8 cellular contexts compared by ENCODE assay signal in genomic region chr10:69065406-69066361, GRCh38. TPM values are rescaled to one million over a fixed set of nuclear protein-coding genes. Genes with fewer than 3 reads are reported as not detected.
A peak's percentile ranks its signal among the peaks of the same experiment; 100 is the strongest.
DNase-seq lines count a peak whose midpoint lies in the region; ATAC-seq, FAIRE-seq and TF ChIP-seq lines count a peak whose summit lies in the region.

No MANE protein-coding gene starts in this region.

- intact Hi-C loops in kidney (cut with DNase I) (no loop called here), aorta (cut with DNase I) (no loop called here)

- H3K36me3 ChIP-seq in kidney (ENCODE audit: control insufficient read depth in 1 of 2, insufficient read depth in 2 of 2, low read length in 2 of 2) (no peaks in the 10 kb centered on the region), aorta (ENCODE audit: control insufficient read depth in 1 of 2, insufficient read depth in 2 of 2, low read length in 1 of 2) (no peaks in the 10 kb centered on the region)

- H3K9me3 Mint-ChIP-seq in activated T-cell treated with anti-CD3 and anti-CD28 coated beads, Interleukin-2, amount 50 U/mL, for 4 hours: no peaks in the 10 kb centered on the region

- H3K4me3 ChIP-seq in kidney (ENCODE audit: low read length in 2 of 2): no peak overlapping the region
- H3K4me3 ChIP-seq in aorta (ENCODE audit: low read length in 2 of 2): no peak overlapping the region

- no peaks in the 10 kb centered on the region for H3K36me3 Mint-ChIP-seq in activated T-cell treated with anti-CD3 and anti-CD28 coated beads, Interleukin-2, amount 50 U/mL, for 4 hours (ENCODE audit: insufficient read depth)

- peak; percentile 44 for ATAC-seq in HG03139 (IDR thresholded peaks at IDR 0.05; ENCODE audit: unreplicated experiment)
- peak; percentile 91 to 95 for ATAC-seq in activated T-cell treated with anti-CD3 and anti-CD28 coated beads, Interleukin-2, amount 50 U/mL, for 4 hours
- peak; percentile 38 for ATAC-seq in aorta (ENCODE audit: low FRiP score)

- H3K4me3 Mint-ChIP-seq in activated T-cell treated with anti-CD3 and anti-CD28 coated beads, Interleukin-2, amount 50 U/mL, for 4 hours: peak overlapping the region; percentile 66

- no peaks in the 10 kb centered on the region for H3K27me3 Mint-ChIP-seq in activated T-cell treated with anti-CD3 and anti-CD28 coated beads, Interleukin-2, amount 50 U/mL, for 4 hours (ENCODE audit: low read depth)

- peaks cover 33% of the 10 kb centered on the region for H3K4me1 Mint-ChIP-seq in activated T-cell treated with anti-CD3 and anti-CD28 coated beads, Interleukin-2, amount 50 U/mL, for 4 hours (ENCODE audit: low read depth)

- no peaks in the 10 kb centered on the region for H3K9me3 ChIP-seq in kidney (ENCODE audit: control insufficient read depth in 1 of 2, low read length in 2 of 2)
- no peaks in the 10 kb centered on the region for H3K9me3 ChIP-seq in aorta (ENCODE audit: control insufficient read depth, low read length)

- peak overlapping the region in 1 of 2 donors; percentile 3 for H3K9ac ChIP-seq in kidney (ENCODE audit: low read length in 2 of 2)

- H3K27ac ChIP-seq in kidney (ENCODE audit: low read depth in 2 of 2, low read length in 2 of 2) (peak overlapping the region; percentile 18 to 59), aorta (ENCODE audit: low read depth in 1 of 2, low read length in 2 of 2) (peak overlapping the region in 1 of 2 donors; percentile 32)

- no peak for TF ChIP-seq CTCF in kidney (IDR thresholded peaks at IDR 0.05; ENCODE audit: borderline replicate concordance, extremely low read depth, insufficient read depth)

- WGBS in aorta, 2 donors: 38 to 41% methylated on average over 8 of the region's 8 CpGs

- peak; percentile 14 to 74 for DNase-seq in stimulated activated CD4-positive, alpha-beta T cell treated with anti-CD3 and anti-CD28 coated beads, Interleukin-12 subunit alpha, Interleukin-12 subunit beta, amount 100 ng/mL, for 24 hours (ENCODE audit: low read depth in 2 of 2)
- DNase-seq in stimulated activated CD4-positive, alpha-beta T cell treated with anti-CD3 and anti-CD28 coated beads, Interleukin-4, amount 100 ng/mL, for 1 hour: no peak
- DNase-seq in activated T-cell treated with anti-CD3 and anti-CD28 coated beads, Interleukin-2, amount 50 U/mL, for 4 hours: no peak
- DNase-seq in kidney (peak; percentile 80), aorta (peak; percentile 80 to 86), LoVo (ENCODE audit: low spot score) (no peak), NCI-H2107 treated with DMSO at 0.1 percent for 48 hours (lab: John Stamatoyannopoulos, UW; ENCODE audit: unreplicated experiment) (no peak)

- no peak for FAIRE-seq in kidney (lab: Jason Lieb, UNC)

- H3K4me1 ChIP-seq in kidney (ENCODE audit: control insufficient read depth in 1 of 2, insufficient read depth in 1 of 2, low read depth in 1 of 2, low read length in 2 of 2) (peaks cover 9 to 12% of the 10 kb centered on the region in 2 donors), aorta (ENCODE audit: control insufficient read depth in 1 of 2, insufficient read depth in 2 of 2, low read length in 2 of 2) (no peaks in the 10 kb centered on the region)

- no peaks in the 10 kb centered on the region for H3K27me3 ChIP-seq in aorta (ENCODE audit: control insufficient read depth in 1 of 2, insufficient read depth in 2 of 2, low read length in 1 of 2)

RNA-seq across cellular contexts. Expression of gene SRGN, which starts 22.2 kb away (rescaled TPM):
- total RNA-seq in activated T-cell treated with anti-CD3 and anti-CD28 coated beads, Interleukin-2, amount 50 U/mL, for 4 hours: 100 to 1,000 TPM; 455 to 725 (median 567) TPM
- total RNA-seq in kidney (130 TPM), aorta (100 to 1,000 TPM; 168 to 230 TPM)
- polyA plus RNA-seq in kidney (ENCODE audit: insufficient read depth, low read depth, low replicate concordance) (65.7 TPM), aorta (100 to 1,000 TPM; 121 to 176 TPM)

RNA-seq across cellular contexts. Expression of gene VPS26A, which starts 58.3 kb away (rescaled TPM):
- total RNA-seq in activated T-cell treated with anti-CD3 and anti-CD28 coated beads, Interleukin-2, amount 50 U/mL, for 4 hours: 10 to 100 TPM; 25.9 to 30.5 (median 29.9) TPM
- total RNA-seq in kidney: 52.5 TPM
- 38.9 TPM for polyA plus RNA-seq in kidney (ENCODE audit: insufficient read depth, low read depth, low replicate concordance)
- 10 to 100 TPM; 47.4 to 49.2 TPM for total RNA-seq in aorta
- 10 to 100 TPM; 31.9 to 42.4 TPM for polyA plus RNA-seq in aorta

Comparison
In these comparisons a context has a peak if more than half of its experiments do, and no peak if none do; other contexts are left out.
1. DNase-seq: peak in stimulated activated CD4-positive, alpha-beta T cell treated with anti-CD3 and anti-CD28 coated beads, Interleukin-12 subunit alpha, Interleukin-12 subunit beta, amount 100 ng/mL, for 24 hours (2 of 2), kidney (single experiment) and aorta (2 of 2); none in stimulated activated CD4-positive, alpha-beta T cell treated with anti-CD3 and anti-CD28 coated beads, Interleukin-4, amount 100 ng/mL, for 1 hour (single experiment), activated T-cell treated with anti-CD3 and anti-CD28 coated beads, Interleukin-2, amount 50 U/mL, for 4 hours (single experiment), LoVo (single experiment) and NCI-H2107 treated with DMSO at 0.1 percent for 48 hours (single experiment).
2. ATAC-seq: peak in every context shown above with its lines; median percentile 93 in activated T-cell treated with anti-CD3 and anti-CD28 coated beads, Interleukin-2, amount 50 U/mL, for 4 hours; 44 in HG03139; 38 in aorta.